Comparison of ENCODE assay signal across 8 cellular contexts in the genomic region with DNA sequence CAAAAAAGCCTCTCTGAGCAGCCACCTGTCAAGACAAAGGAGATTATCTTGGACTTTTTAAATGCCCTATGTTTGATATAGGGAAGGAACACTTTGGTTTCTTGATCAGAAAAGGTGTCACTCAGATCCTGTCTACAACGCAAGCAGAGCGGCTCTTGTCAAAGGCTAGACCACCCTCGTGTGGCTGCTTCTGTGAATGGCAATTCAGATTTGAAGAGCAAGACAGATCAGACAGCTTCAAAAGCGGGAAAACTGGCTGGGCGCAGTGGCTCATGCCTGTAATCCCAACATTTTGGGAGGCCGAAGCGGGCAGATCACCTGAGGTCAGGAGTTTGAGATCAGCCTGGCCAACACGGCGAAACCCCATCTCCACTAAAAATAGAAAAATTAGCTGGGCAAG. TPM values are rescaled to one million over a fixed set of nuclear protein-coding genes. Genes with fewer than 3 reads are reported as not detected.
A peak's percentile ranks its signal among the peaks of the same experiment; 100 is the strongest.
DNase-seq lines count a peak whose midpoint lies in the region; ATAC-seq, FAIRE-seq and TF ChIP-seq lines count a peak whose summit lies in the region.

No MANE protein-coding gene starts in this region.

- FAIRE-seq in bronchial epithelial cell (lab: Jason Lieb, UNC) = peak; percentile 18

- H3K4me3 ChIP-seq in OCI-LY3 (ENCODE audit: low read length) (peak overlapping the region; percentile 40), bronchial epithelial cell (ENCODE audit: low read depth, low read length) (no peak overlapping the region)

- H3K9me3 Mint-ChIP-seq in type B pancreatic cell = no peaks in the 10 kb centered on the region

- no peak overlapping the region for H3K4me3 Mint-ChIP-seq in type B pancreatic cell

- no peak overlapping the region for H3K27ac Mint-ChIP-seq in type B pancreatic cell

- peak overlapping the region; percentile 68 for H3K4me2 ChIP-seq in OCI-LY3 (ENCODE audit: low read length)

- H3K27me3 ChIP-seq in OCI-LY3 (ENCODE audit: low read depth, low read length) (no peaks in the 10 kb centered on the region), bronchial epithelial cell (ENCODE audit: control insufficient read depth, insufficient read depth, low read length) (no peaks in the 10 kb centered on the region)

- peak; percentile 83 for TF ChIP-seq CTCF in OCI-LY3 (IDR thresholded peaks at IDR 0.05; ENCODE audit: low read depth, low read length)
- TF ChIP-seq CTCF in bronchial epithelial cell (IDR thresholded peaks at IDR 0.05; ENCODE audit: insufficient read depth, low read length, severe bottlenecking) = peak; percentile 71
- TF ChIP-seq CTCF in type B pancreatic cell (conservative IDR thresholded peaks at IDR 0.05) = peak; percentile 84

- no peaks in the 10 kb centered on the region for H3K79me2 ChIP-seq in OCI-LY3 (ENCODE audit: low read length)

- DNase-seq in NK-92 treated with Interleukin-12 subunit alpha and Interleukin-12 subunit beta, amount 100 ng/mL, for 24 hours (lab: John Stamatoyannopoulos, UW) = peak; percentile 53
- DNase-seq in NK-92 (lab: John Stamatoyannopoulos, UW; ENCODE audit: unreplicated experiment) (no peak), bronchial epithelial cell (ENCODE audit: low read depth) (peak; percentile 70), kidney glomerular epithelial cell (lab: John Stamatoyannopoulos, UW) (peak; percentile 45), type B pancreatic cell (ENCODE audit: extremely low spot score, unreplicated experiment) (no peak), NCI-H187 (lab: John Stamatoyannopoulos, UW) (no peak)

- H3K27ac ChIP-seq in OCI-LY3 (ENCODE audit: low read length) = no peak overlapping the region

- no peaks in the 10 kb centered on the region for H3K4me1 Mint-ChIP-seq in type B pancreatic cell (ENCODE audit: unreplicated experiment)

- H3K9me3 ChIP-seq in OCI-LY3 (ENCODE audit: insufficient read depth, low read length) = no peaks in the 10 kb centered on the region

- H3K4me1 ChIP-seq in OCI-LY3 (ENCODE audit: low read length) = peaks cover 16% of the 10 kb centered on the region

- peak; percentile 49 for ATAC-seq in HG03520 (IDR thresholded peaks at IDR 0.05; ENCODE audit: unreplicated experiment)

- H3K27me3 Mint-ChIP-seq in type B pancreatic cell = peaks cover 11% of the 10 kb centered on the region

- H3K9ac ChIP-seq in OCI-LY3 (ENCODE audit: low read length) = peak overlapping the region; percentile 20; the same call in 1 of the 2 replicates

- H3K36me3 Mint-ChIP-seq in type B pancreatic cell = no peaks in the 10 kb centered on the region

- no peak overlapping the region for H2AFZ ChIP-seq in OCI-LY3 (ENCODE audit: low read depth, low read length)

- H4K20me1 ChIP-seq in OCI-LY3 (ENCODE audit: insufficient read depth, low read length) = peaks cover 5% of the 10 kb centered on the region; the same call in 1 of the 2 replicates

- H3K36me3 ChIP-seq in OCI-LY3 (replicated peaks; ENCODE audit: low read depth, low read length) = no peaks in the 10 kb centered on the region
- H3K36me3 ChIP-seq in bronchial epithelial cell (ENCODE audit: control insufficient read depth, insufficient read depth, low read length) = no peaks in the 10 kb centered on the region

RNA-seq across cellular contexts. Expression of a gene that starts 10.1 kb away (rescaled TPM):
- total RNA-seq in bronchial epithelial cell = 38.5 and 61.9 TPM in 2 replicates
- total RNA-seq in type B pancreatic cell (ENCODE audit: low replicate concordance) = 22.3 and 25.7 TPM in 2 replicates

RNA-seq across cellular contexts. Expression of a gene that starts 21.5 kb away (rescaled TPM):
- total RNA-seq in bronchial epithelial cell = 16.6 and 28.0 TPM in 2 replicates
- total RNA-seq in type B pancreatic cell (ENCODE audit: low replicate concordance) = 13.4 and 14.4 TPM in 2 replicates

Comparison
In these comparisons a context has a peak if more than half of its experiments do, and no peak if none do; other contexts are left out.
1. DNase-seq: peak in NK-92 treated with Interleukin-12 subunit alpha and Interleukin-12 subunit beta, amount 100 ng/mL, for 24 hours (single experiment), bronchial epithelial cell (single experiment) and kidney glomerular epithelial cell (single experiment); none in NK-92 (single experiment), type B pancreatic cell (single experiment) and NCI-H187 (0 of 2).
2. Peak in every context shown above with its lines, with median percentiles within 50 percentile points of each other: CTCF ChIP-seq.